In the genomic region with DNA sequence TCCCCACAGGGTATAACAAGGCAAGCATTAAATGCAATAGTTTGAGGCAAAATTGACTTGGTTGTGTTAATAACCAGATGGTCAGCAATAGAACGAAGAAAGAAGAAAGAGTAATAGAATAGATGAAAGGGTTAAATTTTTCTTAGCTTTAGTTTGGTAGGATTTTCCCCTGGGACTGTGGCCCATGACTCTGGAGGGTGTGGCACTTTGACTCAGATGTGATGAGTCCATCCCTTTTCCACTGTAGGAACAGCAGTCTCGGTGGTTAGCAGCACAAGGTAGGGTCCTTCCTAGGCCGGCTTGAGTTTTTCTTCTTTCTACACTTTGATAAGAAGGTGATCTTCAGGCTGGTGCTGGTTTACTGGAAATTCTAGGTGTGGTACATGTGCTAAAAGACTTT, we compare ENCODE assay signal across 6 cellular contexts. TPM values are rescaled to one million over a fixed set of nuclear protein-coding genes. Genes with fewer than 3 reads are reported as not detected.
"Had no signal": no experiment of that assay in that cellular context is flagged by ENCODE, and none has a peak within 500 bp of the region (broad histone marks: within the 10 kb centered on the region; RNA-seq: fewer than 3 reads in every experiment).

No MANE protein-coding gene starts in this region.

RNA-seq across cellular contexts. Expression of gene HTR1F, which starts 54.7 kb away (rescaled TPM):
- total RNA-seq: activated CD8-positive, alpha-beta T cell treated with anti-CD3 and anti-CD28 coated beads for 36 hours; activated naive CD8-positive, alpha-beta T cell treated with anti-CD3 and anti-CD28 coated beads for 36 hours; activated T-cell treated with anti-CD3 and anti-CD28 coated beads, Interleukin-2, amount 50 U/mL, for 72 hours; activated T-helper 2 cell treated with anti-CD3 and anti-CD28 coated beads, Interferon-gamma antibody, Interleukin-2, Interleukin-4, amounts not matched to agents 10 μg/mL and 5 μg/mL and 100 μg/mL, durations not matched to agents 14 hours and 24 hours and 36 hours; PC-9; T-helper 2 cell treated with Interferon-gamma antibody and Interleukin-4, amounts not matched to agents 100 ng/mL and 5 ng/mL, for 36 hours had no signal
